Comparison of ENCODE assay signal across 1 cellular context in the genomic region with DNA sequence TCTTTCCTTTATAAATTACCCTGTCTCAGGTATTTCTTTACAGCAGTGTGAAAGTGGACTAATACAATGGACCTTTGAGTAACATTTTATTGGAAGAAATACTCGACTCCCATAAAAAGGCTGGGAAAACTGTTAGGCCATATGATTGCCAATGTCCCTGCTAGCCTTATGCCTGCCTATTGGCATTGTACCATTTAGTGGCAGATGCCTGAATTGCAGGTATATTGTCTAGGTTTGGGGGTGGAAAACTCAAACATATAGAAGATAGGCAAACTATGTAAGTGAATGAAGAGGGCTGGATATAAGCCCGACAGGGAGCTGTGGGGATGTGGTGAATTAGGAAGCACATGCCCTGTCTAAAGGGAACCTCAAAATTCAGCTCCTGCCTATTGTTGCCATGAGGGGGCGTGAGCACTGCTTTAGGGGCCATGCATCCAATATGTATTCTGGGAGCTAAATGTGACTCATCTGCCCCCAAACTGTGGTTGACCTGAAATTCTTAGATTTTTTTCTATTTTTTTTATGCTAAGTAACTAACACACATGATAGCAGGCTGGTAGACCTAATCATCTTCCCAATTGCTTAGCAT.
TF ChIP-seq lines count a peak whose summit lies in the region.

No MANE protein-coding gene starts in this region.

TF ChIP-seq in HepG2, 621 proteins besides CTCF, POLR2A, EP300 and RAD21 (continued from another document):
- TF ChIP-seq, protein P1, sequence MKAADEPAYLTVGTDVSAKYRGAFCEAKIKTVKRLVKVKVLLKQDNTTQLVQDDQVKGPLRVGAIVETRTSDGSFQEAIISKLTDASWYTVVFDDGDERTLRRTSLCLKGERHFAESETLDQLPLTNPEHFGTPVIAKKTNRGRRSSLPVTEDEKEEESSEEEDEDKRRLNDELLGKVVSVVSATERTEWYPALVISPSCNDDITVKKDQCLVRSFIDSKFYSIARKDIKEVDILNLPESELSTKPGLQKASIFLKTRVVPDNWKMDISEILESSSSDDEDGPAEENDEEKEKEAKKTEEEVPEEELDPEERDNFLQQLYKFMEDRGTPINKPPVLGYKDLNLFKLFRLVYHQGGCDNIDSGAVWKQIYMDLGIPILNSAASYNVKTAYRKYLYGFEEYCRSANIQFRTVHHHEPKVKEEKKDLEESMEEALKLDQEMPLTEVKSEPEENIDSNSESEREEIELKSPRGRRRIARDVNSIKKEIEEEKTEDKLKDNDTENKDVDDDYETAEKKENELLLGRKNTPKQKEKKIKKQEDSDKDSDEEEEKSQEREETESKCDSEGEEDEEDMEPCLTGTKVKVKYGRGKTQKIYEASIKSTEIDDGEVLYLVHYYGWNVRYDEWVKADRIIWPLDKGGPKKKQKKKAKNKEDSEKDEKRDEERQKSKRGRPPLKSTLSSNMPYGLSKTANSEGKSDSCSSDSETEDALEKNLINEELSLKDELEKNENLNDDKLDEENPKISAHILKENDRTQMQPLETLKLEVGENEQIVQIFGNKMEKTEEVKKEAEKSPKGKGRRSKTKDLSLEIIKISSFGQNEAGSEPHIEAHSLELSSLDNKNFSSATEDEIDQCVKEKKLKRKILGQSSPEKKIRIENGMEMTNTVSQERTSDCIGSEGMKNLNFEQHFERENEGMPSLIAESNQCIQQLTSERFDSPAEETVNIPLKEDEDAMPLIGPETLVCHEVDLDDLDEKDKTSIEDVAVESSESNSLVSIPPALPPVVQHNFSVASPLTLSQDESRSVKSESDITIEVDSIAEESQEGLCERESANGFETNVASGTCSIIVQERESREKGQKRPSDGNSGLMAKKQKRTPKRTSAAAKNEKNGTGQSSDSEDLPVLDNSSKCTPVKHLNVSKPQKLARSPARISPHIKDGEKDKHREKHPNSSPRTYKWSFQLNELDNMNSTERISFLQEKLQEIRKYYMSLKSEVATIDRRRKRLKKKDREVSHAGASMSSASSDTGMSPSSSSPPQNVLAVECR (CRISPR knock-in tag; IDR thresholded peaks at IDR 0.05; ENCODE audit: borderline replicate concordance): no peak
- TF ChIP-seq FOSL2 (CRISPR knock-in tag; IDR thresholded peaks at IDR 0.05): peak; percentile 56
